Comparison of ENCODE assay signal across 20 cellular contexts in genomic region chr17:58536541-58536940, GRCh38. TPM values are rescaled to one million over a fixed set of nuclear protein-coding genes. Genes with fewer than 3 reads are reported as not detected.
DNase-seq lines count a peak whose midpoint lies in the region; ATAC-seq, FAIRE-seq and TF ChIP-seq lines count a peak whose summit lies in the region.
"Had no signal": no experiment of that assay in that cellular context is flagged by ENCODE, and none has a peak within 500 bp of the region (broad histone marks: within the 10 kb centered on the region; RNA-seq: fewer than 3 reads in every experiment).

No MANE protein-coding gene starts in this region.

- peaks cover 8% of the 10 kb centered on the region for H3K23me2 ChIP-seq in H1 (ENCODE audit: low read depth, low read length)

- no peak overlapping the region for H3K9ac ChIP-seq in H1 (replicated peaks in 1 of 4; ENCODE audit: extremely low read depth in 1 of 4, low read depth in 3 of 4, low read length in 3 of 4)
- no peak overlapping the region for H3K9ac ChIP-seq in neuronal stem cell (ENCODE audit: low read depth, low read length, poor library complexity)
- no peak overlapping the region for H3K9ac ChIP-seq in mesenchymal stem cell (ENCODE audit: low read length)
- H3K9ac ChIP-seq: BLaER1 had no signal

- POLR2A ChIA-PET in H1 (lab: Charles Lee; ENCODE audit: partially characterized antibody), result interaction anchor here (1.1 to 4.2 kb wide), 2 partner anchors 16 to 95 kb away, joined by 3 to 20 read pairs; no protein-coding TSS in a partner anchor

- peaks cover 0 to 7% (median 4%) of the 10 kb centered on the region in 4 experiments; a peak in 6 of 7 replicates for H3K4me1 ChIP-seq in H1 (replicated peaks in 1 of 4; ENCODE audit: control insufficient read depth in 3 of 4, insufficient read depth in 4 of 4, low read length in 3 of 4)
- peaks cover 6 to 10% of the 10 kb centered on the region in 2 donors for H3K4me1 ChIP-seq in neuronal stem cell (ENCODE audit: control insufficient read depth in 2 of 2, insufficient read depth in 1 of 2, low read depth in 1 of 2, low read length in 2 of 2)
- H3K4me1 ChIP-seq in mesenchymal stem cell (ENCODE audit: control insufficient read depth, insufficient read depth, low read depth, low read length), result peaks cover 7% of the 10 kb centered on the region

- H2BK120ac ChIP-seq in H1 (replicated peaks; ENCODE audit: low read depth, low read length) (no peak overlapping the region), neuronal stem cell (ENCODE audit: low read depth, low read length) (peak overlapping the region; percentile 17), mesenchymal stem cell (ENCODE audit: low read depth, low read length) (no peak overlapping the region)

- H3K9me3 Mint-ChIP-seq in activated CD4-positive, alpha-beta T cell treated with anti-CD3 and anti-CD28 coated beads, Interleukin-2, amount 10 ng/mL, durations not matched to agents 24 days and 14 days, result no peaks in the 10 kb centered on the region
- H3K9me3 Mint-ChIP-seq: CD4-positive, alpha-beta memory T cell; HFFc6 had no signal

- no peak overlapping the region for H3K4me2 ChIP-seq in H1 (ENCODE audit: insufficient read depth in 1 of 2, low read depth in 2 of 2, low read length in 2 of 2)
- no peak overlapping the region for H3K4me2 ChIP-seq in neuronal stem cell (ENCODE audit: insufficient read depth, low read length, poor library complexity, severe bottlenecking)
- H3K4me2 ChIP-seq in mesenchymal stem cell (ENCODE audit: low read length, poor library complexity, severe bottlenecking), result no peak overlapping the region
- H3K4me2 ChIP-seq: BLaER1 had no signal

- 78% methylated on average over 3 of the region's 3 CpGs; no CpG with 5 or more reads in 1 of the 2 experiments for WGBS in H1 (ENCODE audit: extremely low coverage in 1 of 2, insufficient coverage in 1 of 2, insufficient read length in 1 of 2, insufficient replicate concordance in 2 of 2, low coverage in 1 of 2, low lambda C conversion rate in 2 of 2, missing lambda C conversion rate in 1 of 2), 2 experiments
- no CpG with 5 or more reads among the region's 3 CpGs for whole genome bisulfite sequencing in neuronal stem cell (ENCODE audit: extremely low coverage in 2 of 2, insufficient read length in 2 of 2, insufficient replicate concordance in 1 of 2), 2 donors
- 85% methylated on average over 3 of the region's 3 CpGs for WGBS in mesenchymal stem cell

- intact Hi-C loops in activated CD4-positive, alpha-beta T cell treated with anti-CD3 and anti-CD28 coated beads, Interleukin-2, amount 10 ng/mL, durations not matched to agents 24 days and 14 days (cut with micrococcal nuclease), result no loop called here

- H2AK5ac ChIP-seq in H1 (ENCODE audit: low read depth, low read length) (no peak overlapping the region), neuronal stem cell (ENCODE audit: low read depth, low read length) (no peak overlapping the region), mesenchymal stem cell (ENCODE audit: low read length, severe bottlenecking) (no peak overlapping the region)

- no peak overlapping the region for H3K4me3 Mint-ChIP-seq in activated CD4-positive, alpha-beta T cell treated with anti-CD3 and anti-CD28 coated beads, Interleukin-2, amount 10 ng/mL, durations not matched to agents 24 days and 14 days
- H3K4me3 Mint-ChIP-seq: CD4-positive, alpha-beta memory T cell; HFFc6 had no signal

- FAIRE-seq in H1 (lab: Jason Lieb, UNC), result no peak
- FAIRE-seq: A549, HTR-8/SVneo had no signal

- H3K36me3 ChIP-seq in H1 (ENCODE audit: control insufficient read depth in 2 of 4, insufficient read depth in 4 of 4, low read length in 3 of 4), result no peaks in the 10 kb centered on the region
- H3K36me3 ChIP-seq in neuronal stem cell (replicated peaks in 1 of 2; ENCODE audit: control insufficient read depth in 2 of 2, insufficient read depth in 2 of 2, low read length in 2 of 2), result no peaks in the 10 kb centered on the region
- H3K36me3 ChIP-seq in mesenchymal stem cell (ENCODE audit: control insufficient read depth in 1 of 2, insufficient read depth in 2 of 2, low read depth in 1 of 2, low read length in 2 of 2), result no peaks in the 10 kb centered on the region
- H3K36me3 ChIP-seq: BLaER1 had no signal

- H3K9me3 ChIP-seq in H1 (ENCODE audit: insufficient read depth in 2 of 2, low read depth in 1 of 2, low read length in 1 of 2), result no peaks in the 10 kb centered on the region
- no peaks in the 10 kb centered on the region for H3K9me3 ChIP-seq in neuronal stem cell (replicated peaks in 1 of 2; ENCODE audit: control insufficient read depth in 2 of 2, insufficient read depth in 1 of 2, low read depth in 1 of 2, low read length in 2 of 2)
- no peaks in the 10 kb centered on the region for H3K9me3 ChIP-seq in mesenchymal stem cell (ENCODE audit: control insufficient read depth, low read length)
- H3K9me3 ChIP-seq: A549, BLaER1 had no signal

- TF ChIP-seq CTCF in H1 (IDR thresholded peaks at IDR 0.05; ENCODE audit: control extremely low read depth in 1 of 3, insufficient read depth in 1 of 3, low read depth in 1 of 3, low read length in 3 of 3), result no peak

- H2BK5ac ChIP-seq in H1 (ENCODE audit: low read depth, low read length), result no peak overlapping the region
- H2BK5ac ChIP-seq in neuronal stem cell (ENCODE audit: low read length), result no peak overlapping the region
- H2BK5ac ChIP-seq in mesenchymal stem cell (ENCODE audit: low read depth, low read length, poor library complexity, severe bottlenecking), result no peak overlapping the region

- peak; percentile 47 for DNase-seq in activated CD4-positive, alpha-beta T cell treated with anti-CD3 and anti-CD28 coated beads, Interleukin-2, amount 10 ng/mL, durations not matched to agents 24 days and 14 days
- DNase-seq in activated CD4-positive, alpha-beta T cell treated with anti-CD3 and anti-CD28 coated beads for 4 hours, result no peak
- no peak for DNase-seq in H1 (ENCODE audit: low read depth in 1 of 2, low spot score in 2 of 2)
- DNase-seq in neuronal stem cell (ENCODE audit: low spot score), result no peak
- no peak for DNase-seq in substantia nigra (lab: John Stamatoyannopoulos, UW)
- DNase-seq in NCI-H524 (lab: John Stamatoyannopoulos, UW), result no peak
- DNase-seq in mesenchymal stem cell, result no peak
- DNase-seq: AML-193; CD4-positive, alpha-beta memory T cell; DMS79 treated with DMSO at 0.1 percent for 48 hours; GF-D8; GOT3; HCEC 1CT; HFFc6; IMR-90 had no signal

- H3K4ac ChIP-seq in H1 (replicated peaks; ENCODE audit: insufficient read length, low read depth, low read length) (no peak overlapping the region), neuronal stem cell (ENCODE audit: low read length) (no peak overlapping the region), mesenchymal stem cell (ENCODE audit: low read depth in 1 of 2, low read length in 2 of 2) (no peak overlapping the region)

- H3K79me2 ChIP-seq in H1 (ENCODE audit: control insufficient read depth in 1 of 2, insufficient read depth in 2 of 2, low read length in 2 of 2), result no peaks in the 10 kb centered on the region

- no peak overlapping the region for H3K4me3 ChIP-seq in H1 (ENCODE audit: extremely low read depth in 1 of 4, insufficient read depth in 2 of 4, low read depth in 3 of 4, low read length in 4 of 4)
- no peak overlapping the region for H3K4me3 ChIP-seq in neuronal stem cell (ENCODE audit: low read length in 2 of 2)
- no peak overlapping the region for H3K4me3 ChIP-seq in mesenchymal stem cell (ENCODE audit: insufficient read depth in 1 of 2, low read depth in 1 of 2, low read length in 2 of 2)
- H3K4me3 ChIP-seq: A549, BLaER1 had no signal

- H3K79me1 ChIP-seq in H1 (ENCODE audit: low read depth, low read length), result no peaks in the 10 kb centered on the region
- no peaks in the 10 kb centered on the region for H3K79me1 ChIP-seq in neuronal stem cell (ENCODE audit: low read depth, low read length)
- no peaks in the 10 kb centered on the region for H3K79me1 ChIP-seq in mesenchymal stem cell (replicated peaks; ENCODE audit: low read length, poor library complexity, severe bottlenecking)

- no peak overlapping the region for H3K27ac Mint-ChIP-seq in activated CD4-positive, alpha-beta T cell treated with anti-CD3 and anti-CD28 coated beads, Interleukin-2, amount 10 ng/mL, durations not matched to agents 24 days and 14 days
- H3K27ac Mint-ChIP-seq: CD4-positive, alpha-beta memory T cell; HFFc6 had no signal

- H3K18ac ChIP-seq in H1 (ENCODE audit: extremely low read depth, low read length), result no peak overlapping the region
- peak overlapping the region; percentile 49 for H3K18ac ChIP-seq in neuronal stem cell (ENCODE audit: low read length)
- H3K18ac ChIP-seq in mesenchymal stem cell (ENCODE audit: low read depth in 1 of 2, low read length in 2 of 2), result no peak overlapping the region

- H4K8ac ChIP-seq in H1 (ENCODE audit: extremely low read depth, insufficient read depth, low read length) (no peak overlapping the region; the same call in 1 of the 2 replicates), neuronal stem cell (ENCODE audit: low read depth, low read length) (no peak overlapping the region), mesenchymal stem cell (ENCODE audit: low read length) (no peak overlapping the region)

- H3K27ac ChIP-seq in H1 (ENCODE audit: low read depth, low read length), result no peak overlapping the region
- H3K27ac ChIP-seq in neuronal stem cell (replicated peaks; ENCODE audit: low read length), result no peak overlapping the region
- peak overlapping the region; percentile 11 for H3K27ac ChIP-seq in substantia nigra (ENCODE audit: low read depth, low read length, poor library complexity, severe bottlenecking)
- H3K27ac ChIP-seq in mesenchymal stem cell (ENCODE audit: low read length, poor library complexity, severe bottlenecking), result no peak overlapping the region
- H3K27ac ChIP-seq: 22Rv1, BLaER1 had no signal

- no peak for TF ChIP-seq EP300 in H1 (IDR thresholded peaks at IDR 0.05; ENCODE audit: borderline replicate concordance in 1 of 2, low read depth in 2 of 2, low read length in 2 of 2)

- H2AFZ ChIP-seq in H1 (ENCODE audit: low read length), result no peak overlapping the region
- no peak overlapping the region for H2AFZ ChIP-seq in neuronal stem cell (ENCODE audit: low read length)
- no peak overlapping the region for H2AFZ ChIP-seq in mesenchymal stem cell (ENCODE audit: low read depth, low read length)

- no peak for ATAC-seq in HG03342 (IDR thresholded peaks at IDR 0.05; ENCODE audit: unreplicated experiment)
- ATAC-seq: A549 had no signal

- H2BK15ac ChIP-seq in H1 (ENCODE audit: low read length), result no peak overlapping the region
- H2BK15ac ChIP-seq in neuronal stem cell (ENCODE audit: low read length), result no peak overlapping the region
- H2BK15ac ChIP-seq in mesenchymal stem cell (ENCODE audit: low read depth, poor library complexity, severe bottlenecking), result no peak overlapping the region

- H3K23ac ChIP-seq in H1 (ENCODE audit: insufficient read length), result no peak overlapping the region
- no peak overlapping the region for H3K23ac ChIP-seq in neuronal stem cell (ENCODE audit: low read depth, low read length, poor library complexity)
- H3K23ac ChIP-seq in mesenchymal stem cell (ENCODE audit: low read length in 2 of 2), result no peak overlapping the region

- TF ChIP-seq RAD21 in H1 (IDR thresholded peaks at IDR 0.05 in 1 of 2, conservative IDR thresholded peaks at IDR 0.05 in 1 of 2; ENCODE audit: low read depth in 2 of 2, low read length in 2 of 2), result no peak

- H3K56ac ChIP-seq in H1 (replicated peaks; ENCODE audit: insufficient read length, low read depth, low read length), result no peak overlapping the region

- TF ChIP-seq POLR2A in H1 (IDR thresholded peaks at IDR 0.05; ENCODE audit: control extremely low read depth in 1 of 2, low read depth in 2 of 2, low read length in 2 of 2), result no peak

- H2BK20ac ChIP-seq in H1 (ENCODE audit: low read length), result no peak overlapping the region

- CTCF ChIA-PET in H1 (lab: Charles Lee; ENCODE audit: partially characterized antibody), result interaction anchor here (0.6 to 16.5 kb wide), 9 partner anchors 9 to 174 kb away, joined by 3 to 163 read pairs (median 4); no protein-coding TSS in a partner anchor

- H3K27me3 ChIP-seq in H1 (replicated peaks in 1 of 4; ENCODE audit: control insufficient read depth in 3 of 4, extremely low read depth in 1 of 4, insufficient read depth in 3 of 4, low read length in 3 of 4) (peaks cover 0 to 6% (median 4%) of the 10 kb centered on the region in 4 experiments; a peak in 5 of 7 replicates), neuronal stem cell (ENCODE audit: control insufficient read depth in 3 of 3, insufficient read depth in 3 of 3, low read depth in 1 of 3, low read length in 3 of 3) (peaks cover 0 to 68% (median 0%) of the 10 kb centered on the region in 3 experiments), mesenchymal stem cell (ENCODE audit: control insufficient read depth in 1 of 2, insufficient read depth in 1 of 2, low read length in 2 of 2) (peaks cover 70 to 77% of the 10 kb centered on the region in 2 experiments)

- H4K20me1 ChIP-seq in H1 (replicated peaks in 1 of 2; ENCODE audit: control insufficient read depth in 1 of 2, insufficient read depth in 2 of 2, low read length in 2 of 2), result no peaks in the 10 kb centered on the region

- H3K27me3 Mint-ChIP-seq in activated CD4-positive, alpha-beta T cell treated with anti-CD3 and anti-CD28 coated beads, Interleukin-2, amount 10 ng/mL, durations not matched to agents 24 days and 14 days, result peaks cover 34% of the 10 kb centered on the region

- peaks cover 3% of the 10 kb centered on the region for H3K4me1 Mint-ChIP-seq in activated CD4-positive, alpha-beta T cell treated with anti-CD3 and anti-CD28 coated beads, Interleukin-2, amount 10 ng/mL, durations not matched to agents 24 days and 14 days

- no peak overlapping the region for H4K91ac ChIP-seq in H1 (replicated peaks; ENCODE audit: insufficient read length, low read length)
- no peak overlapping the region for H4K91ac ChIP-seq in neuronal stem cell (ENCODE audit: low read depth, low read length, poor library complexity)
- H4K91ac ChIP-seq in mesenchymal stem cell (ENCODE audit: low read length), result no peak overlapping the region

- H3K36me3 Mint-ChIP-seq in activated CD4-positive, alpha-beta T cell treated with anti-CD3 and anti-CD28 coated beads, Interleukin-2, amount 10 ng/mL, durations not matched to agents 24 days and 14 days (ENCODE audit: low read depth), result no peaks in the 10 kb centered on the region
- H3K36me3 Mint-ChIP-seq: CD4-positive, alpha-beta memory T cell had no signal

- H2BK12ac ChIP-seq in H1 (ENCODE audit: low read depth, low read length), result peak overlapping the region; percentile 50; the same call in 1 of the 2 replicates
- H2BK12ac ChIP-seq in neuronal stem cell (ENCODE audit: low read length), result no peak overlapping the region
- peak overlapping the region in 1 of 2 experiments; percentile 25 for H2BK12ac ChIP-seq in mesenchymal stem cell (ENCODE audit: low read length in 2 of 2)

- no peak overlapping the region for H3K14ac ChIP-seq in H1 (ENCODE audit: insufficient read length)
- H3K14ac ChIP-seq in neuronal stem cell (ENCODE audit: low read length), result no peak overlapping the region
- H3K14ac ChIP-seq in mesenchymal stem cell (ENCODE audit: low read length in 2 of 2), result peak overlapping the region in 1 of 2 experiments; percentile 13

- no peak overlapping the region for H4K5ac ChIP-seq in H1 (ENCODE audit: insufficient read length, low read depth, low read length)

RNA-seq across cellular contexts. Expression of gene MTMR4, which starts 22.1 kb away (rescaled TPM):
- 84.2 and 89.0 TPM in 2 replicates for total RNA-seq in activated CD4-positive, alpha-beta T cell treated with anti-CD3 and anti-CD28 coated beads, Interleukin-2, amount 10 ng/mL, durations not matched to agents 24 days and 14 days
- 33.4 and 39.2 TPM in 2 replicates for total RNA-seq in H1 (2021; fragmentation: NEBNext Ultra II Directional; extraction: Animal tissue kit (Norgen Biotek cat#: 25700))
- polyA plus RNA-seq in H1 (2011; rRNA removed), result 15.9 and 17.7 TPM in 2 replicates
- polyA plus RNA-seq in H1 (2011; cell fraction: cytosol; rRNA removed), result 27.1 TPM
- 54.2 TPM for polyA plus RNA-seq in H1 (2011; cell fraction: nucleus; rRNA removed)
- 17.8 to 25.9 TPM (median 22.8 TPM) in 4 replicates for polyA plus RNA-seq in H1 (2012, experiment 1 of 2)
- 8.3 TPM for polyA plus RNA-seq in H1 (2012, experiment 2 of 2)
- 11.7 TPM for polyA plus RNA-seq in H1 (2013, experiment 1 of 2)
- 10.6 TPM for polyA plus RNA-seq in H1 (2013, experiment 2 of 2)
- 149 and 157 TPM in 2 replicates for polyA minus RNA-seq in H1 (2011; rRNA and poly(A)+ RNA removed)
- 35.4 TPM for polyA minus RNA-seq in H1 (2011; cell fraction: cytosol; rRNA and poly(A)+ RNA removed)
- polyA minus RNA-seq in H1 (2011; cell fraction: nucleus; rRNA and poly(A)+ RNA removed), result 40.5 TPM
- polyA plus RNA-seq in neuronal stem cell (2013, experiment 1 of 2), result 18.5 TPM
- polyA plus RNA-seq in neuronal stem cell (2013, experiment 2 of 2), result 19.4 TPM
- 13.8 TPM for polyA plus RNA-seq in mesenchymal stem cell (2013, experiment 1 of 2)
- polyA plus RNA-seq in mesenchymal stem cell (2013, experiment 2 of 2), result 12.8 TPM

RNA-seq across cellular contexts. Expression of gene HSF5, which starts 48.3 kb away (rescaled TPM):
- 0.80 and 0.91 TPM in 2 replicates for total RNA-seq in activated CD4-positive, alpha-beta T cell treated with anti-CD3 and anti-CD28 coated beads, Interleukin-2, amount 10 ng/mL, durations not matched to agents 24 days and 14 days
- not detected in 2 replicates for total RNA-seq in H1 (2021; fragmentation: NEBNext Ultra II Directional; extraction: Animal tissue kit (Norgen Biotek cat#: 25700))
- 0.02 TPM in 1 of 2 replicates, not detected in the other for polyA plus RNA-seq in H1 (2011; rRNA removed)
- 0.03 TPM for polyA plus RNA-seq in H1 (2011; cell fraction: cytosol; rRNA removed)
- not detected for polyA plus RNA-seq in H1 (2011; cell fraction: nucleus; rRNA removed)
- not detected in 4 replicates for polyA plus RNA-seq in H1 (2012, experiment 1 of 2)
- not detected for polyA plus RNA-seq in H1 (2012, experiment 2 of 2)
- polyA plus RNA-seq in H1 (2013, experiment 1 of 2), result 0.02 TPM
- not detected for polyA plus RNA-seq in H1 (2013, experiment 2 of 2)
- 0.05 TPM in 1 of 2 replicates, not detected in the other for polyA minus RNA-seq in H1 (2011; rRNA and poly(A)+ RNA removed)
- not detected for polyA minus RNA-seq in H1 (2011; cell fraction: cytosol; rRNA and poly(A)+ RNA removed)
- 0.20 TPM for polyA minus RNA-seq in H1 (2011; cell fraction: nucleus; rRNA and poly(A)+ RNA removed)
- not detected for polyA plus RNA-seq in neuronal stem cell (2013, experiment 1 of 2)
- not detected for polyA plus RNA-seq in neuronal stem cell (2013, experiment 2 of 2)
- polyA plus RNA-seq in mesenchymal stem cell (2013, experiment 1 of 2), result 0.01 TPM
- not detected for polyA plus RNA-seq in mesenchymal stem cell (2013, experiment 2 of 2)
- total RNA-seq: HFFc6, IMR-90 had no signal
- polyA plus RNA-seq: A549, IMR-90 had no signal
